ENCODE assay signal across 1 cellular context in genomic region chr1:16367258-16367967, GRCh38.
TF ChIP-seq lines count a peak whose summit lies in the region.

No MANE protein-coding gene starts in this region.

TF ChIP-seq in K562, 482 proteins besides CTCF, POLR2A, EP300 and RAD21 (continued from another document and continues in another):
- TF ChIP-seq MCM2 (IDR thresholded peaks at IDR 0.05; ENCODE audit: low read depth) (no peak), ARID4B (CRISPR knock-in tag; IDR thresholded peaks at IDR 0.05) (peak; percentile 92), LEF1 (IDR thresholded peaks at IDR 0.05) (peak; percentile 26; the same call in 1 of the 2 replicates), GTF2B (IDR thresholded peaks at IDR 0.05; ENCODE audit: extremely low read depth, insufficient read length) (no peak), CBX2 (IDR thresholded peaks at IDR 0.05; ENCODE audit: insufficient read depth, low read length, poor library complexity, severe bottlenecking) (no peak), FOSL1 (tag; conservative IDR thresholded peaks at IDR 0.05) (no peak), CREB1 (IDR thresholded peaks at IDR 0.05) (peak; percentile 51), CREB1 (CRISPR knock-in tag; IDR thresholded peaks at IDR 0.05) (no peak; the same call in 1 of the 2 replicates), NEUROD1 (IDR thresholded peaks at IDR 0.05; ENCODE audit: borderline replicate concordance, low read depth, low read length, partially characterized antibody) (no peak), CXXC5 (CRISPR knock-in tag; IDR thresholded peaks at IDR 0.05) (0 out of 2 replicates have a peak, but pooled peaks have one; percentile 75), POLR2G (IDR thresholded peaks at IDR 0.05; ENCODE audit: low read depth, low read length) (peak; percentile 89), SIN3A (IDR thresholded peaks at IDR 0.05; ENCODE audit: borderline replicate concordance in 2 of 2, control insufficient read depth in 1 of 2, low read depth in 2 of 2, low read length in 2 of 2) (peak; percentile 67 to 74; a peak in 2 of 4 replicates), TBP (optimal IDR thresholded peaks at IDR 0.05; ENCODE audit: low read depth, low read length) (peak; percentile 40), ZNF449 (CRISPR knock-in tag; IDR thresholded peaks at IDR 0.05) (no peak), KLF1 (tag; IDR thresholded peaks at IDR 0.05) (0 out of 2 replicates have a peak, but pooled peaks have one; percentile 12), MYBL2 (IDR thresholded peaks at IDR 0.05; ENCODE audit: low read depth) (no peak), MYBL2 (CRISPR knock-in tag; IDR thresholded peaks at IDR 0.05; ENCODE audit: borderline replicate concordance) (no peak), RBBP5 (IDR thresholded peaks at IDR 0.05; ENCODE audit: borderline replicate concordance, insufficient read depth, low read length, poor library complexity, severe bottlenecking) (peak; percentile 87), ATF3 (IDR thresholded peaks at IDR 0.05) (no peak), ATF3 (CRISPR knock-in tag; conservative IDR thresholded peaks at IDR 0.05) (peak; percentile 17; the same call in 1 of the 2 replicates), HNRNPL (IDR thresholded peaks at IDR 0.05; ENCODE audit: low read depth, low read length) (0 out of 2 replicates have a peak, but pooled peaks have one; percentile 29)
- TF ChIP-seq, protein P1, sequence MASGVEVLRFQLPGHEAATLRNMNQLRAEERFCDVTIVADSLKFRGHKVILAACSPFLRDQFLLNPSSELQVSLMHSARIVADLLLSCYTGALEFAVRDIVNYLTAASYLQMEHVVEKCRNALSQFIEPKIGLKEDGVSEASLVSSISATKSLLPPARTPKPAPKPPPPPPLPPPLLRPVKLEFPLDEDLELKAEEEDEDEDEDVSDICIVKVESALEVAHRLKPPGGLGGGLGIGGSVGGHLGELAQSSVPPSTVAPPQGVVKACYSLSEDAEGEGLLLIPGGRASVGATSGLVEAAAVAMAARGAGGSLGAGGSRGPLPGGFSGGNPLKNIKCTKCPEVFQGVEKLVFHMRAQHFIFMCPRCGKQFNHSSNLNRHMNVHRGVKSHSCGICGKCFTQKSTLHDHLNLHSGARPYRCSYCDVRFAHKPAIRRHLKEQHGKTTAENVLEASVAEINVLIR (CRISPR knock-in tag; IDR thresholded peaks at IDR 0.05) = peak; percentile 58; the same call in 1 of the 2 replicates
- TF ChIP-seq, protein P2, sequence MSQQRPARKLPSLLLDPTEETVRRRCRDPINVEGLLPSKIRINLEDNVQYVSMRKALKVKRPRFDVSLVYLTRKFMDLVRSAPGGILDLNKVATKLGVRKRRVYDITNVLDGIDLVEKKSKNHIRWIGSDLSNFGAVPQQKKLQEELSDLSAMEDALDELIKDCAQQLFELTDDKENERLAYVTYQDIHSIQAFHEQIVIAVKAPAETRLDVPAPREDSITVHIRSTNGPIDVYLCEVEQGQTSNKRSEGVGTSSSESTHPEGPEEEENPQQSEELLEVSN (IDR thresholded peaks at IDR 0.05; ENCODE audit: borderline replicate concordance in 1 of 2, extremely low read depth in 1 of 2, insufficient read depth in 1 of 2, insufficient read length in 1 of 2, low read depth in 1 of 2, low read length in 1 of 2, poor library complexity in 1 of 2, severe bottlenecking in 1 of 2) = peak in 1 of 2 experiments; percentile 78
- TF ChIP-seq, protein P3, sequence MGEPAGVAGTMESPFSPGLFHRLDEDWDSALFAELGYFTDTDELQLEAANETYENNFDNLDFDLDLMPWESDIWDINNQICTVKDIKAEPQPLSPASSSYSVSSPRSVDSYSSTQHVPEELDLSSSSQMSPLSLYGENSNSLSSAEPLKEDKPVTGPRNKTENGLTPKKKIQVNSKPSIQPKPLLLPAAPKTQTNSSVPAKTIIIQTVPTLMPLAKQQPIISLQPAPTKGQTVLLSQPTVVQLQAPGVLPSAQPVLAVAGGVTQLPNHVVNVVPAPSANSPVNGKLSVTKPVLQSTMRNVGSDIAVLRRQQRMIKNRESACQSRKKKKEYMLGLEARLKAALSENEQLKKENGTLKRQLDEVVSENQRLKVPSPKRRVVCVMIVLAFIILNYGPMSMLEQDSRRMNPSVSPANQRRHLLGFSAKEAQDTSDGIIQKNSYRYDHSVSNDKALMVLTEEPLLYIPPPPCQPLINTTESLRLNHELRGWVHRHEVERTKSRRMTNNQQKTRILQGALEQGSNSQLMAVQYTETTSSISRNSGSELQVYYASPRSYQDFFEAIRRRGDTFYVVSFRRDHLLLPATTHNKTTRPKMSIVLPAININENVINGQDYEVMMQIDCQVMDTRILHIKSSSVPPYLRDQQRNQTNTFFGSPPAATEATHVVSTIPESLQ (CRISPR knock-in tag; IDR thresholded peaks at IDR 0.05) = peak; percentile 44; the same call in 1 of the 2 replicates
- TF ChIP-seq, protein P4, sequence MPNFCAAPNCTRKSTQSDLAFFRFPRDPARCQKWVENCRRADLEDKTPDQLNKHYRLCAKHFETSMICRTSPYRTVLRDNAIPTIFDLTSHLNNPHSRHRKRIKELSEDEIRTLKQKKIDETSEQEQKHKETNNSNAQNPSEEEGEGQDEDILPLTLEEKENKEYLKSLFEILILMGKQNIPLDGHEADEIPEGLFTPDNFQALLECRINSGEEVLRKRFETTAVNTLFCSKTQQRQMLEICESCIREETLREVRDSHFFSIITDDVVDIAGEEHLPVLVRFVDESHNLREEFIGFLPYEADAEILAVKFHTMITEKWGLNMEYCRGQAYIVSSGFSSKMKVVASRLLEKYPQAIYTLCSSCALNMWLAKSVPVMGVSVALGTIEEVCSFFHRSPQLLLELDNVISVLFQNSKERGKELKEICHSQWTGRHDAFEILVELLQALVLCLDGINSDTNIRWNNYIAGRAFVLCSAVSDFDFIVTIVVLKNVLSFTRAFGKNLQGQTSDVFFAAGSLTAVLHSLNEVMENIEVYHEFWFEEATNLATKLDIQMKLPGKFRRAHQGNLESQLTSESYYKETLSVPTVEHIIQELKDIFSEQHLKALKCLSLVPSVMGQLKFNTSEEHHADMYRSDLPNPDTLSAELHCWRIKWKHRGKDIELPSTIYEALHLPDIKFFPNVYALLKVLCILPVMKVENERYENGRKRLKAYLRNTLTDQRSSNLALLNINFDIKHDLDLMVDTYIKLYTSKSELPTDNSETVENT (CRISPR knock-in tag; IDR thresholded peaks at IDR 0.05) = peak; percentile 85
